ENCODE assay signal across 19 cellular contexts in genomic region chr2:165008916-165009315, GRCh38. TPM values are rescaled to one million over a fixed set of nuclear protein-coding genes. Genes with fewer than 3 reads are reported as not detected.
DNase-seq lines count a peak whose midpoint lies in the region; ATAC-seq and TF ChIP-seq lines count a peak whose summit lies in the region.
"Had no signal": no experiment of that assay in that cellular context is flagged by ENCODE, and none has a peak within 500 bp of the region (broad histone marks: within the 10 kb centered on the region; RNA-seq: fewer than 3 reads in every experiment).

No MANE protein-coding gene starts in this region.

- no peak for ATAC-seq in SK-N-SH treated with all-trans-retinoic acid at 6 μM for 48 hours
- ATAC-seq in right lobe of liver: peak; percentile 80 to 93 (median 88)
- ATAC-seq in HG03457 (IDR thresholded peaks at IDR 0.05; ENCODE audit: unreplicated experiment): no peak
- no peak for ATAC-seq in stimulated activated naive CD8-positive, alpha-beta T cell treated with anti-CD3 and anti-CD28 coated beads, Interleukin-15, Interleukin-2, amounts not matched to agents 100 U/mL and 50 U/mL, for 24 hours
- ATAC-seq in GM19328 (IDR thresholded peaks at IDR 0.05; ENCODE audit: unreplicated experiment): no peak
- ATAC-seq: T-helper 17 cell had no signal

- H3K27me3 ChIP-seq in SK-N-SH (ENCODE audit: insufficient read depth): no peaks in the 10 kb centered on the region
- no peaks in the 10 kb centered on the region for H3K27me3 ChIP-seq in esophagus squamous epithelium
- no peaks in the 10 kb centered on the region for H3K27me3 ChIP-seq in right lobe of liver
- no peaks in the 10 kb centered on the region for H3K27me3 ChIP-seq in Peyer's patch

- intact Hi-C loops in esophagus squamous epithelium (cut with DNase I) (no loop called here), right lobe of liver (cut with DNase I) (no loop called here)

- WGBS in SK-N-SH (ENCODE audit: low lambda C conversion rate): 71% methylated on average over 2 of the region's 2 CpGs
- 26 to 44% methylated on average over 2 of the region's 2 CpGs for WGBS in esophagus squamous epithelium, 2 donors
- 35% methylated on average over 2 of the region's 2 CpGs for WGBS in right lobe of liver (ENCODE audit: insufficient coverage, low coverage, low lambda C conversion rate, missing lambda C conversion rate)

- no peaks in the 10 kb centered on the region; a peak in 1 of 4 replicates for H3K4me1 ChIP-seq in SK-N-SH (ENCODE audit: control insufficient read depth in 1 of 2, insufficient read depth in 2 of 2, low read depth in 1 of 2, low read length in 1 of 2)
- H3K4me1 ChIP-seq in esophagus squamous epithelium: peaks cover 4 to 30% (median 11%) of the 10 kb centered on the region in 3 donors
- peaks cover 0 to 12% (median 2%) of the 10 kb centered on the region in 4 donors for H3K4me1 ChIP-seq in right lobe of liver
- H3K4me1 ChIP-seq in Peyer's patch: no peaks in the 10 kb centered on the region

- H3F3A ChIP-seq in SK-N-SH (replicated peaks; ENCODE audit: insufficient read depth): no peaks in the 10 kb centered on the region

- no peaks in the 10 kb centered on the region for H3K9me2 ChIP-seq in SK-N-SH

- DNase-seq in SK-N-SH (no peak), esophagus squamous epithelium (lab: John Stamatoyannopoulos, UW) (no peak), right lobe of liver (no peak), Peyer's patch (no peak)
- no peak for DNase-seq in stimulated activated naive CD8-positive, alpha-beta T cell treated with anti-CD3 and anti-CD28 coated beads, Interleukin-15, Interleukin-2, amounts not matched to agents 100 U/mL and 50 U/mL, for 24 hours
- DNase-seq: 8988T; activated CD4-positive, alpha-beta memory T cell treated with anti-CD3 and anti-CD28 coated beads for 36 hours; activated naive CD4-positive, alpha-beta T cell treated with anti-CD3 and anti-CD28 coated beads, Interleukin-2, amount 50 U/mL, for 16 hours; activated T-cell treated with anti-CD3 and anti-CD28 coated beads, Interleukin-2, amount 50 U/mL, for 1 hour; islet precursor cell; NCI-H446 treated with DMSO at 0.1 percent for 48 hours; SHP77 treated with DMSO at 0.1 percent for 48 hours; T-helper 17 cell; WERI-Rb-1 had no signal

- no peaks in the 10 kb centered on the region for H4K20me1 ChIP-seq in SK-N-SH (ENCODE audit: insufficient read depth)

- no peak overlapping the region for H3K9ac ChIP-seq in SK-N-SH

- no peaks in the 10 kb centered on the region for H3K36me3 ChIP-seq in SK-N-SH (replicated peaks in 1 of 2; ENCODE audit: control insufficient read depth in 1 of 2, insufficient read depth in 2 of 2, low read length in 1 of 2)
- H3K36me3 ChIP-seq in esophagus squamous epithelium: no peaks in the 10 kb centered on the region
- no peaks in the 10 kb centered on the region for H3K36me3 ChIP-seq in right lobe of liver
- H3K36me3 ChIP-seq in Peyer's patch: no peaks in the 10 kb centered on the region
- H3K36me3 ChIP-seq: WERI-Rb-1 had no signal

- peak overlapping the region; percentile 7; the same call in 1 of the 2 replicates for H2AFZ ChIP-seq in SK-N-SH (ENCODE audit: low read depth)

- TF ChIP-seq EP300 in SK-N-SH (IDR thresholded peaks at IDR 0.05; ENCODE audit: borderline replicate concordance in 1 of 2, low read depth in 1 of 2, low read length in 1 of 2): no peak

- CTCF ChIA-PET in SK-N-SH (lab: Yijun Ruan, JAX): interaction anchor here (1.1 to 1.7 kb wide), 2 partner anchors 8 to 194 kb away, joined by 3 to 4 read pairs; partner anchors contain the start of gene SCN3A

- TF ChIP-seq POLR2A in esophagus squamous epithelium (IDR thresholded peaks at IDR 0.05) (no peak), right lobe of liver (IDR thresholded peaks at IDR 0.05) (no peak), Peyer's patch (IDR thresholded peaks at IDR 0.05) (no peak)

- TF ChIP-seq RAD21 in SK-N-SH (IDR thresholded peaks at IDR 0.05; ENCODE audit: low read length): no peak

- H3K9me3 ChIP-seq in SK-N-SH: no peaks in the 10 kb centered on the region
- H3K9me3 ChIP-seq in esophagus squamous epithelium: no peaks in the 10 kb centered on the region
- no peaks in the 10 kb centered on the region for H3K9me3 ChIP-seq in right lobe of liver
- no peaks in the 10 kb centered on the region for H3K9me3 ChIP-seq in Peyer's patch

- POLR2A ChIA-PET in SK-N-SH (lab: Yijun Ruan, JAX): no interaction called here

- H3K79me2 ChIP-seq in SK-N-SH (ENCODE audit: insufficient read depth): no peaks in the 10 kb centered on the region

- H3K4me2 ChIP-seq in SK-N-SH: no peak overlapping the region

- TF ChIP-seq CTCF in SK-N-SH (IDR thresholded peaks at IDR 0.05): no peak
- TF ChIP-seq CTCF in esophagus squamous epithelium (IDR thresholded peaks at IDR 0.05): no peak
- no peak for TF ChIP-seq CTCF in right lobe of liver (IDR thresholded peaks at IDR 0.05)
- TF ChIP-seq CTCF in Peyer's patch (IDR thresholded peaks at IDR 0.05): no peak

- no peak overlapping the region; a peak in 1 of 4 replicates for H3K4me3 ChIP-seq in SK-N-SH (ENCODE audit: low read depth in 2 of 2, low read length in 1 of 2)
- H3K4me3 ChIP-seq in esophagus squamous epithelium: no peak overlapping the region
- H3K4me3 ChIP-seq in right lobe of liver: no peak overlapping the region
- H3K4me3 ChIP-seq in Peyer's patch: no peak overlapping the region

- no peak overlapping the region for H3K27ac ChIP-seq in SK-N-SH (ENCODE audit: low read depth in 2 of 2, low read length in 1 of 2)
- peak overlapping the region; percentile 50 to 70 (median 53) for H3K27ac ChIP-seq in esophagus squamous epithelium
- H3K27ac ChIP-seq in right lobe of liver: peak overlapping the region in 1 of 3 donors; percentile 9
- H3K27ac ChIP-seq in Peyer's patch: no peak overlapping the region
- H3K27ac ChIP-seq: WERI-Rb-1 had no signal

TF ChIP-seq in SK-N-SH, 30 proteins besides CTCF, POLR2A, EP300 and RAD21:
- TF ChIP-seq JUND (IDR thresholded peaks at IDR 0.05): no peak
- TF ChIP-seq FOXJ3 (CRISPR knock-in tag; IDR thresholded peaks at IDR 0.05): no peak
- TF ChIP-seq SMC3 (IDR thresholded peaks at IDR 0.05; ENCODE audit: low read depth, low read length): no peak

TF ChIP-seq in SK-N-SH treated with all-trans-retinoic acid at 6 μM for 48 hours, 23 proteins besides CTCF, POLR2A, EP300 and RAD21:
- TF ChIP-seq RARB (CRISPR knock-in tag; IDR thresholded peaks at IDR 0.05) (no peak), CREB5 (CRISPR knock-in tag; IDR thresholded peaks at IDR 0.05; ENCODE audit: low read depth) (no peak), ZNF8 (CRISPR knock-in tag; IDR thresholded peaks at IDR 0.05) (no peak), ARNTL (CRISPR knock-in tag; IDR thresholded peaks at IDR 0.05; ENCODE audit: borderline replicate concordance, low read depth) (no peak), PPARA (CRISPR knock-in tag; IDR thresholded peaks at IDR 0.05; ENCODE audit: borderline replicate concordance) (no peak), CSDC2 (CRISPR knock-in tag; IDR thresholded peaks at IDR 0.05) (no peak), GLIS3 (CRISPR knock-in tag; IDR thresholded peaks at IDR 0.05) (no peak)

RNA-seq across cellular contexts. Expression of gene SLC38A11, which starts 53.6 kb away (rescaled TPM):
- not detected in 2 replicates for polyA plus RNA-seq in SK-N-SH (2012; rRNA removed)
- polyA plus RNA-seq in SK-N-SH (2012; cell fraction: cytosol; rRNA removed): 0.01 and 0.05 TPM in 2 replicates
- polyA plus RNA-seq in SK-N-SH (2012; cell fraction: nucleus; rRNA removed): 0.05 TPM in 1 of 2 replicates, not detected in the other
- 1 to 10 TPM in 1 of 4 donors, under 1 TPM in 2, not detected in 1; 0.47 to 2.5 (median 0.66) TPM for total RNA-seq in esophagus squamous epithelium
- 1 to 10 TPM in 5 of 6 experiments, under 1 TPM in 1; 0.58 to 3.6 (median 2.1) TPM for total RNA-seq in right lobe of liver
- 10 to 100 TPM in 1 of 4 donors, 1 to 10 TPM in 2, not detected in 1; 3.2 to 13.1 (median 7.0) TPM for total RNA-seq in Peyer's patch
- total RNA-seq: activated CD4-positive, alpha-beta memory T cell treated with anti-CD3 and anti-CD28 coated beads for 36 hours; osteoblast had no signal
- polyA plus RNA-seq: CD14-positive monocyte had no signal

Comparison
In these comparisons a context has a peak if more than half of its experiments do, and no peak if none do; other contexts are left out.
1. H3K27ac ChIP-seq: peak in esophagus squamous epithelium (4 of 4); none in SK-N-SH (0 of 2) and Peyer's patch (0 of 4).
2. ATAC-seq: peak in right lobe of liver (4 of 4); none in SK-N-SH treated with all-trans-retinoic acid at 6 μM for 48 hours (single experiment), HG03457 (single experiment), stimulated activated naive CD8-positive, alpha-beta T cell treated with anti-CD3 and anti-CD28 coated beads, Interleukin-15, Interleukin-2, amounts not matched to agents 100 U/mL and 50 U/mL, for 24 hours (single experiment) and GM19328 (single experiment).